Comparison of ENCODE assay signal across 9 cellular contexts in genomic region chrX:104565791-104566687, GRCh38. TPM values are rescaled to one million over a fixed set of nuclear protein-coding genes. Genes with fewer than 3 reads are reported as not detected.
DNase-seq lines count a peak whose midpoint lies in the region; ATAC-seq and TF ChIP-seq lines count a peak whose summit lies in the region.
"Had no signal": no experiment of that assay in that cellular context is flagged by ENCODE, and none has a peak within 500 bp of the region (broad histone marks: within the 10 kb centered on the region; RNA-seq: fewer than 3 reads in every experiment).

Gene IL1RAPL2, plus strand, starts transcription at chrX:104566199.

- no peaks in the 10 kb centered on the region for H3F3A ChIP-seq in GM23338 (replicated peaks; ENCODE audit: low read depth)

- H3K27ac Mint-ChIP-seq in GM23338: no peak within 1 kb of the TSS
- no peak within 1 kb of the TSS for H3K27ac Mint-ChIP-seq in activated naive CD8-positive, alpha-beta T cell treated with anti-CD3 and anti-CD28 coated beads for 36 hours
- H3K27ac Mint-ChIP-seq in CD4-positive, alpha-beta memory T cell: no peak within 1 kb of the TSS

- peaks cover 35% of the 10 kb centered on the region for H3K27me3 Mint-ChIP-seq in GM23338 (ENCODE audit: insufficient read depth, low read depth, poor library complexity)
- peaks cover 52% of the 10 kb centered on the region for H3K27me3 Mint-ChIP-seq in activated naive CD8-positive, alpha-beta T cell treated with anti-CD3 and anti-CD28 coated beads for 36 hours
- peaks cover 0 to 3% of the 10 kb centered on the region in 2 donors for H3K27me3 Mint-ChIP-seq in CD4-positive, alpha-beta memory T cell

- peak within 1 kb of the TSS; percentile 78 for H2AFZ ChIP-seq in GM23338

- no peaks in the 10 kb centered on the region; the same call in 2 of the 3 replicates for H3K9me3 Mint-ChIP-seq in GM23338
- peaks cover 1% of the 10 kb centered on the region for H3K9me3 Mint-ChIP-seq in activated naive CD8-positive, alpha-beta T cell treated with anti-CD3 and anti-CD28 coated beads for 36 hours
- peaks cover 0 to 8% (median 0%) of the 10 kb centered on the region in 8 donors for H3K9me3 Mint-ChIP-seq in CD4-positive, alpha-beta memory T cell

- no peaks in the 10 kb centered on the region for H3K79me2 ChIP-seq in GM23338 (replicated peaks; ENCODE audit: insufficient read depth)

- H3K27ac ChIP-seq in GM23338 (ENCODE audit: low read depth) (no peak within 1 kb of the TSS), transverse colon (no peak within 1 kb of the TSS)
- H3K27ac ChIP-seq in CD4-positive, alpha-beta memory T cell (ENCODE audit: low read depth, low read length): no peak within 1 kb of the TSS

- in situ Hi-C loops in transverse colon (cut with MboI; ENCODE audit: low pct_ligation_motif_present in 1 of 4, low pct_unique_long_range_greater_than_20kb in 1 of 4, low sequenced_read_pairs in 3 of 4): no loop called here

- no peaks in the 10 kb centered on the region; the same call in 1 of the 2 replicates for H4K20me1 ChIP-seq in GM23338 (replicated peaks; ENCODE audit: insufficient read depth)

- ATAC-seq in GM23338 (peak; percentile 78), GM19035 (IDR thresholded peaks at IDR 0.05; ENCODE audit: unreplicated experiment) (no peak)

- no peak for TF ChIP-seq EP300 in transverse colon (IDR thresholded peaks at IDR 0.05; ENCODE audit: low read depth)

- peak within 1 kb of the TSS; percentile 60 for H3K4me3 ChIP-seq in GM23338
- peak within 1 kb of the TSS in 1 of 4 donors; percentile 16 for H3K4me3 ChIP-seq in transverse colon
- H3K4me3 ChIP-seq in CD4-positive, alpha-beta memory T cell (ENCODE audit: low read length in 2 of 2): no peak within 1 kb of the TSS

- H3K4me3 Mint-ChIP-seq in GM23338: peak within 1 kb of the TSS; percentile 79
- no peak within 1 kb of the TSS for H3K4me3 Mint-ChIP-seq in activated naive CD8-positive, alpha-beta T cell treated with anti-CD3 and anti-CD28 coated beads for 36 hours
- no peak within 1 kb of the TSS for H3K4me3 Mint-ChIP-seq in CD4-positive, alpha-beta memory T cell

- no peaks in the 10 kb centered on the region for H3K9me2 ChIP-seq in GM23338 (ENCODE audit: insufficient read depth)

- H3K27me3 ChIP-seq in GM23338 (ENCODE audit: insufficient read depth) (peaks cover 82% of the 10 kb centered on the region), transverse colon (peaks cover 38% of the 10 kb centered on the region)
- no peaks in the 10 kb centered on the region for H3K27me3 ChIP-seq in CD4-positive, alpha-beta memory T cell (ENCODE audit: insufficient read depth, low read length)

- POLR2A ChIA-PET in CD4-positive, alpha-beta memory T cell (lab: Charles Lee; ENCODE audit: partially characterized antibody): no interaction called here

- TF ChIP-seq CTCF in GM23338 (conservative IDR thresholded peaks at IDR 0.05; ENCODE audit: low read depth in 2 of 2): peak; percentile 57 to 75
- TF ChIP-seq CTCF in transverse colon (IDR thresholded peaks at IDR 0.05): peak in 3 of 5 experiments; percentile 20 to 27 (median 25)

- no peak for TF ChIP-seq POLR2A in transverse colon (IDR thresholded peaks at IDR 0.05)

- 36% methylated on average over 48 of the region's 48 CpGs; no CpG with 5 or more reads in 1 of the 2 donors for WGBS in transverse colon (ENCODE audit: low coverage in 1 of 2), 2 donors

- H3K4me2 ChIP-seq in GM23338: peak within 1 kb of the TSS; percentile 82

- DNase-seq in Ammon's horn (ENCODE audit: low spot score): peak; percentile 11
- peak; percentile 86 for DNase-seq in GM23338 (ENCODE audit: low spot score)
- peak; percentile 8 for DNase-seq in activated naive CD8-positive, alpha-beta T cell treated with anti-CD3 and anti-CD28 coated beads for 36 hours
- DNase-seq in iris pigment epithelial cell (ENCODE audit: low read depth): peak; percentile 25
- DNase-seq in transverse colon: peak; percentile 14
- no peak for DNase-seq in CD4-positive, alpha-beta memory T cell
- no peak for DNase-seq in RKO (ENCODE audit: low spot score)

- H3K36me3 ChIP-seq in GM23338 (ENCODE audit: insufficient read depth) (no peaks in the 10 kb centered on the region), transverse colon (no peaks in the 10 kb centered on the region)
- no peaks in the 10 kb centered on the region for H3K36me3 ChIP-seq in CD4-positive, alpha-beta memory T cell (ENCODE audit: insufficient read depth, low read length)

- H3K4me1 Mint-ChIP-seq in GM23338: peaks cover 4% of the 10 kb centered on the region; the same call in 1 of the 3 replicates
- no peaks in the 10 kb centered on the region for H3K4me1 Mint-ChIP-seq in activated naive CD8-positive, alpha-beta T cell treated with anti-CD3 and anti-CD28 coated beads for 36 hours
- no peaks in the 10 kb centered on the region for H3K4me1 Mint-ChIP-seq in CD4-positive, alpha-beta memory T cell

- H3K9me3 ChIP-seq in transverse colon: no peaks in the 10 kb centered on the region
- no peaks in the 10 kb centered on the region for H3K9me3 ChIP-seq in CD4-positive, alpha-beta memory T cell (ENCODE audit: control insufficient read depth in 1 of 2, low read length in 2 of 2)

- intact Hi-C loops in transverse colon (cut with DNase I; ENCODE audit: low total_unique reads): no loop called here
- intact Hi-C loops in CD4-positive, alpha-beta memory T cell (cut with micrococcal nuclease): no loop called here

- H3K4me1 ChIP-seq in GM23338 (ENCODE audit: insufficient read depth): peaks cover 3% of the 10 kb centered on the region; the same call in 1 of the 2 replicates
- H3K4me1 ChIP-seq in transverse colon: no peaks in the 10 kb centered on the region
- no peaks in the 10 kb centered on the region for H3K4me1 ChIP-seq in CD4-positive, alpha-beta memory T cell (ENCODE audit: insufficient read depth, low read length)

- no peaks in the 10 kb centered on the region for H3K36me3 Mint-ChIP-seq in GM23338 (ENCODE audit: low read depth)
- H3K36me3 Mint-ChIP-seq in activated naive CD8-positive, alpha-beta T cell treated with anti-CD3 and anti-CD28 coated beads for 36 hours: no peaks in the 10 kb centered on the region
- H3K36me3 Mint-ChIP-seq in CD4-positive, alpha-beta memory T cell: no peaks in the 10 kb centered on the region

- CTCF ChIA-PET in CD4-positive, alpha-beta memory T cell (lab: Charles Lee; ENCODE audit: partially characterized antibody): no interaction called here

TF ChIP-seq in GM23338, 12 proteins besides CTCF, POLR2A, EP300 and RAD21:
- TF ChIP-seq EZH2 (IDR thresholded peaks at IDR 0.05; ENCODE audit: low read depth, unreplicated experiment) (peak; percentile 32), NANOG (IDR thresholded peaks at IDR 0.05; ENCODE audit: borderline replicate concordance) (no peak)

RNA-seq across cellular contexts. Expression of gene IL1RAPL2, which starts in this region (rescaled TPM):
- 0.78 and 0.80 TPM in 2 replicates for total RNA-seq in GM23338 (2014; rRNA removed; shearing (Covaris generic))
- polyA plus RNA-seq in GM23338 (2016; fragmentation: Nextera tagmentation; extraction: Ambion mirVana): 0.52 and 0.94 TPM in 2 replicates
- not detected for total RNA-seq in activated naive CD8-positive, alpha-beta T cell treated with anti-CD3 and anti-CD28 coated beads for 36 hours
- total RNA-seq in transverse colon: under 1 TPM in 1 of 4 donors, not detected in 3; 0.16 TPM
- total RNA-seq in CD4-positive, alpha-beta memory T cell: not detected
- polyA plus RNA-seq in CD4-positive, alpha-beta memory T cell: not detected
- total RNA-seq: glomerular endothelial cell had no signal

Comparison
In these comparisons a context has a peak if more than half of its experiments do, and no peak if none do; other contexts are left out.
1. Peak in DNase-seq, ATAC-seq, H3K4me3 ChIP-seq and H3K4me2 ChIP-seq in GM23338; RNA of the gene not detected or under 1 TPM.
2. Peak in DNase-seq in activated naive CD8-positive, alpha-beta T cell treated with anti-CD3 and anti-CD28 coated beads for 36 hours; RNA of the gene not detected or under 1 TPM.
3. Peak in DNase-seq in transverse colon; RNA of the gene not detected or under 1 TPM.
4. DNase-seq: peak in Ammon's horn (single experiment) and iris pigment epithelial cell (single experiment); none in CD4-positive, alpha-beta memory T cell (0 of 5) and RKO (single experiment).